18 cellular contexts compared by ENCODE assay signal in the genomic region with DNA sequence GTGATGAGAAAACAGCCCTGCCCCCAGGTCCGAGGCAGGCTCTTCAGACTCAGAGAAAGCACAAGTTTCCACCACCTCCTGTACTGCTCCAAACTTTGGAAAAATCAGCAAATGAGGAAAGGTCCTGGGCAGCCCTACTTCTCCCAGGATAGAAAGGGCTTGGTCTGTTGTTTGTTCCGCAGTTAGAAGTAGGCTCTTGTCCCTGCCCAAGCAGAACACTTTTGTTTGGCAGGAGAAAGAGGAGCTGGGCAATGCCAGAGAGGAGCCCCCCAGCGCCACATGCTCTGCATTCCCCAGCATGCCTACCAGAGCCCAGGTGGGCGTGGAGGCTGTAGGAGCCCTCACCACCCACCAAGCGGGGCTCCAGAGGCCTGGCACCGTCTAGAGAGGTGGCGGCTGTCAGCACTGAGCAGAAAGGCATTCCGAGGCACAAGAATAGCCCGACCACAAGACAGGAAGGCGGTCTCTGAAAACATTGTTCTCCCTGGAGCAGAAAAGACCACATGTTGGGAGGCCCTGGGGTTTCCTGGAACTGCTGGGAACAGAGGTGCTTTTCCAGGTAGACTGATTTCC.
A peak's percentile ranks its signal among the peaks of the same experiment; 100 is the strongest.
DNase-seq lines count a peak whose midpoint lies in the region; ATAC-seq and TF ChIP-seq lines count a peak whose summit lies in the region.
"Had no signal": no experiment of that assay in that cellular context is flagged by ENCODE, and none has a peak within 500 bp of the region (broad histone marks: within the 10 kb centered on the region; RNA-seq: fewer than 3 reads in every experiment).

No MANE protein-coding gene starts in this region.

- TF ChIP-seq CTCF in right atrium auricular region (IDR thresholded peaks at IDR 0.05) (no peak), heart left ventricle (IDR thresholded peaks at IDR 0.05) (no peak), thyroid gland (IDR thresholded peaks at IDR 0.05) (no peak), tibial nerve (IDR thresholded peaks at IDR 0.05) (no peak)

- no peaks in the 10 kb centered on the region for H3K9me3 ChIP-seq in right atrium auricular region
- no peaks in the 10 kb centered on the region for H3K9me3 ChIP-seq in heart left ventricle
- no peaks in the 10 kb centered on the region for H3K9me3 ChIP-seq in right cardiac atrium (ENCODE audit: control insufficient read depth, low read length)
- no peaks in the 10 kb centered on the region for H3K9me3 ChIP-seq in thyroid gland
- no peaks in the 10 kb centered on the region for H3K9me3 ChIP-seq in tibial nerve

- DNase-seq in Right ventricle myocardium inferior (ENCODE audit: missing footprints) (no peak), right atrium auricular region (ENCODE audit: low spot score) (no peak), heart left ventricle (peak in 3 of 5 donors; percentile 26 to 41 (median 29)), right cardiac atrium (no peak), thyroid gland (peak; percentile 92 to 93), DMS114 treated with DMSO at 0.1 percent for 48 hours (lab: John Stamatoyannopoulos, UW; ENCODE audit: unreplicated experiment) (no peak), tibial nerve (ENCODE audit: low spot score in 2 of 2) (no peak), NCI-H1417 (lab: John Stamatoyannopoulos, UW) (no peak)
- DNase-seq: AML-193; CD4-positive, alpha-beta memory T cell; DMS153; DMS79 treated with DMSO at 0.1 percent for 48 hours; GDM1; HCEC 1CT; HFFc6 had no signal

- H3K4me3 ChIP-seq in right atrium auricular region (no peak overlapping the region), heart left ventricle (no peak overlapping the region), right cardiac atrium (ENCODE audit: low read length) (no peak overlapping the region), thyroid gland (replicated peaks in 1 of 3) (no peak overlapping the region), tibial nerve (no peak overlapping the region)

- peak; percentile 53 for ATAC-seq in Right ventricle myocardium inferior
- ATAC-seq in heart left ventricle, result peak; percentile 43 to 83 (median 63)
- ATAC-seq in right cardiac atrium, result peak; percentile 54 to 58
- ATAC-seq: HepG2 had no signal

- WGBS in heart left ventricle, 4 donors, result 29 to 38% (median 34%) methylated on average over 9 to 10 of the region's 10 CpGs
- WGBS in right cardiac atrium, result 45% methylated on average over 10 of the region's 10 CpGs
- 19 to 39% methylated on average over 10 of the region's 10 CpGs for WGBS in thyroid gland, 2 donors
- 52 to 60% methylated on average over 7 to 10 of the region's 10 CpGs for WGBS in tibial nerve, 2 donors

- H3K4me1 ChIP-seq in right atrium auricular region (peaks cover 0 to 6% of the 10 kb centered on the region in 2 donors), heart left ventricle (peaks cover 0 to 18% (median 5%) of the 10 kb centered on the region in 12 donors), right cardiac atrium (ENCODE audit: control insufficient read depth, insufficient read depth, low read length) (peaks cover 5% of the 10 kb centered on the region), thyroid gland (peaks cover 38 to 47% of the 10 kb centered on the region in 2 donors), tibial nerve (no peaks in the 10 kb centered on the region)

- no peak for TF ChIP-seq EP300 in tibial nerve (IDR thresholded peaks at IDR 0.05)

- TF ChIP-seq POLR2A in heart left ventricle (IDR thresholded peaks at IDR 0.05) (no peak), thyroid gland (IDR thresholded peaks at IDR 0.05) (no peak), tibial nerve (IDR thresholded peaks at IDR 0.05) (no peak)

- H3K27ac ChIP-seq in right atrium auricular region (no peak overlapping the region), heart left ventricle (peak overlapping the region in 4 of 12 donors; percentile 29 to 63 (median 44)), right cardiac atrium (ENCODE audit: low read length) (no peak overlapping the region), thyroid gland (peak overlapping the region; percentile 57 to 79 (median 70)), tibial nerve (no peak overlapping the region)
- H3K27ac ChIP-seq: 22Rv1, C4-2B had no signal

- intact Hi-C loops in Right ventricle myocardium inferior (cut with DNase I) (no loop called here), heart left ventricle (cut with DNase I) (no loop called here), right cardiac atrium (cut with DNase I) (no loop called here), thyroid gland (cut with DNase I) (no loop called here)

- H3K27me3 ChIP-seq in right atrium auricular region (no peaks in the 10 kb centered on the region), heart left ventricle (peaks cover 0 to 3% (median 0%) of the 10 kb centered on the region in 9 donors), right cardiac atrium (ENCODE audit: control insufficient read depth, insufficient read depth) (no peaks in the 10 kb centered on the region), thyroid gland (no peaks in the 10 kb centered on the region), tibial nerve (no peaks in the 10 kb centered on the region)

- H3K36me3 ChIP-seq in right atrium auricular region (no peaks in the 10 kb centered on the region), heart left ventricle (no peaks in the 10 kb centered on the region), thyroid gland (no peaks in the 10 kb centered on the region), tibial nerve (no peaks in the 10 kb centered on the region)

Comparison
In these comparisons a context has a peak if more than half of its experiments do, and no peak if none do; other contexts are left out.
1. DNase-seq: peak in heart left ventricle (3 of 5) and thyroid gland (2 of 2); none in Right ventricle myocardium inferior (single experiment), right atrium auricular region (single experiment), right cardiac atrium (0 of 3), DMS114 treated with DMSO at 0.1 percent for 48 hours (single experiment), tibial nerve (0 of 2) and NCI-H1417 (0 of 3).
2. H3K27ac ChIP-seq: peak in thyroid gland (3 of 3); none in right atrium auricular region (0 of 2), right cardiac atrium (single experiment) and tibial nerve (0 of 4).
3. Peak in every context shown above with its lines, with median percentiles within 50 percentile points of each other: ATAC-seq.